ENCODE assay signal across 13 cellular contexts in the genomic region with DNA sequence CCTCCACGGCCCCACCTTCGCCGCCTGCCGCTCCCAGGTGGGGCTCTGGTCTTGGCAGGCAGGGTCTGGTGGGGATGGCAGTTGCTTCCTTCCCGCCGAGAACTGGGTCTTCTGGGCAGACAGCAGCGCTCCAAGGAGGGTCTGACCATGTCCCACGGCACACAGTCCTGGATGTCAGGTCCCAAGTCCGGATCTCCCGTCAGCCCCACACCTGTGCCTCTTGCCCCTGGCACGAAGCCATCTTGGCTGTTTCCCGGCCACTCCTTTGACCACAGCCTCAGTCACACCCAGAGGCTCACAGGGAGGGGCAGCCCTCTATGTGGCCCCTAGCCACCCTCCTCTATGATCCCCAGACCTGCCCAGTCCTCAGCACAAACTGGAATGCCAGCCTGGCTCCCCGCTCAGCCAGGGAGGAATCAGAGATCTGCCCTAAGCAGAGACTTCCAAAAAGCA. TPM values are rescaled to one million over a fixed set of nuclear protein-coding genes. Genes with fewer than 3 reads are reported as not detected.
"Had no signal": no experiment of that assay in that cellular context is flagged by ENCODE, and none has a peak within 500 bp of the region (broad histone marks: within the 10 kb centered on the region; RNA-seq: fewer than 3 reads in every experiment).

No MANE protein-coding gene starts in this region.

- H3K4me1 Mint-ChIP-seq: activated naive CD4-positive, alpha-beta T cell treated with anti-CD3 and anti-CD28 coated beads, Interleukin-2, amount 50 U/mL, for 24 hours had no signal

- H3K36me3 Mint-ChIP-seq: activated naive CD4-positive, alpha-beta T cell treated with anti-CD3 and anti-CD28 coated beads, Interleukin-2, amount 50 U/mL, for 24 hours; naive B cell had no signal

- H3K4me3 Mint-ChIP-seq: activated naive CD4-positive, alpha-beta T cell treated with anti-CD3 and anti-CD28 coated beads, Interleukin-2, amount 50 U/mL, for 24 hours had no signal

- ATAC-seq: activated CD4-positive, CD25-positive, alpha-beta regulatory T cell treated with anti-CD3 and anti-CD28 coated beads, Interleukin-2, amount 50 U/mL, for 24 hours; body of pancreas; sciatic nerve; upper lobe of right lung had no signal

- H3K36me3 ChIP-seq: esophagus squamous epithelium, prostate gland, upper lobe of right lung had no signal

- H3K27ac Mint-ChIP-seq: activated naive CD4-positive, alpha-beta T cell treated with anti-CD3 and anti-CD28 coated beads, Interleukin-2, amount 50 U/mL, for 24 hours; naive B cell had no signal

- H3K9me3 ChIP-seq: body of pancreas, esophagus squamous epithelium, prostate gland, upper lobe of right lung had no signal

- H3K27ac ChIP-seq: body of pancreas, esophagus squamous epithelium, prostate gland, upper lobe of right lung had no signal

- DNase-seq: esophagus squamous epithelium; foreskin fibroblast; naive B cell; nucleus accumbens; stimulated activated CD4-positive, alpha-beta T cell treated with anti-CD3 and anti-CD28 coated beads, Interleukin-2, amount 100 ng/mL, for 48 hours; stimulated activated naive CD4-positive, alpha-beta T cell treated with Interleukin-2 at 50 U/mL for 16 hours had no signal

- H3K27me3 Mint-ChIP-seq: activated naive CD4-positive, alpha-beta T cell treated with anti-CD3 and anti-CD28 coated beads, Interleukin-2, amount 50 U/mL, for 24 hours; naive B cell had no signal

- H3K4me3 ChIP-seq: body of pancreas, esophagus squamous epithelium, prostate gland, upper lobe of right lung had no signal

- H3K27me3 ChIP-seq: body of pancreas, upper lobe of right lung had no signal

- H3K4me1 ChIP-seq: body of pancreas, prostate gland, upper lobe of right lung had no signal

- H3K9me3 Mint-ChIP-seq: activated naive CD4-positive, alpha-beta T cell treated with anti-CD3 and anti-CD28 coated beads, Interleukin-2, amount 50 U/mL, for 24 hours had no signal

RNA-seq across cellular contexts. Expression of a gene that starts 14.3 kb away (rescaled TPM):
- total RNA-seq: temporal lobe had no signal
